ENCODE assay signal across 10 cellular contexts in the genomic region with DNA sequence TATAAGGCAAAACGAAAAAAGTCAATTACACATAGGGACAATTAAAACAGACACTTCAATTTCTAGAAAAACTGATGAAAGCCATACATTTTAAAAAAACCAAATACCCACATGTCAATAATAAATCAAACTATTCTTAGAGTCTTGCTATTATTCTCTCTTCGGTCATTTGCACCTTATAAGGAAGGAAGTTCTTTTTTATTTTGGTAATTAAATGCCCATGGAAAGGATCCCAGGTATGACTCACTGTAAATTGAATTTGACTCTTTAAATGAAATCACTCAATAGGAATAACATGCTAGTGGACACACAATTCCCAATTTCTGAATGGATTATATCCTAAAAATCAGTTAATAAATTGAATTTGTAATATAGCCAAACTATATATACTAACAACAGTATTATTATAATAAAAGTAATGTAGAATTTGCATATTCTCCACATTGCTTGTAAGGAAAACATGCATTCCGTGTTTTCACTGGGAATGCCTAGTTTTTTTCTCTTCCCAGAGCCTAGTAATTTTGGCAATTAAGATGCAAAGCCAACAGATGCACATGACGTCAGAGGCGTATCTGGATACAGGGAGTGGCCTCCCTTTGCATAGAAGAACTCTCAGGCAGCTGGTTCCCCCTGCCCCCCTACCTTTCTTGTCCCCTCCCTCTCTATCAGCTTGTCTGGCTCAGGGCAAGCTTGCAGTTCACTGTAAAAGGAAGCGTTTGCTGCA.
DNase-seq lines count a peak whose midpoint lies in the region; ATAC-seq and TF ChIP-seq lines count a peak whose summit lies in the region.
"Had no signal": no experiment of that assay in that cellular context is flagged by ENCODE, and none has a peak within 500 bp of the region (broad histone marks: within the 10 kb centered on the region; RNA-seq: fewer than 3 reads in every experiment).

No MANE protein-coding gene starts in this region.

- H3K9me3 ChIP-seq in CD8-positive, alpha-beta T cell (ENCODE audit: low read length), result no peaks in the 10 kb centered on the region
- no peaks in the 10 kb centered on the region for H3K9me3 ChIP-seq in WERI-Rb-1 (ENCODE audit: severe bottlenecking)

- H3K27ac Mint-ChIP-seq in CD8-positive, alpha-beta T cell, result peak overlapping the region; percentile 60
- H3K27ac Mint-ChIP-seq in activated CD4-positive, alpha-beta T cell treated with anti-CD3 and anti-CD28 coated beads, Interleukin-2, amount 10 ng/mL, durations not matched to agents 7 days and 5 days, result no peak overlapping the region

- intact Hi-C loops in CD8-positive, alpha-beta T cell (cut with DNase I, micrococcal nuclease), result no loop called here

- H3K4me1 ChIP-seq in CD8-positive, alpha-beta T cell (ENCODE audit: insufficient read depth, low read length), result no peaks in the 10 kb centered on the region

- H3K36me3 Mint-ChIP-seq in CD8-positive, alpha-beta T cell, result peaks cover 90% of the 10 kb centered on the region
- peaks cover 83% of the 10 kb centered on the region for H3K36me3 Mint-ChIP-seq in activated CD4-positive, alpha-beta T cell treated with anti-CD3 and anti-CD28 coated beads, Interleukin-2, amount 10 ng/mL, durations not matched to agents 7 days and 5 days (ENCODE audit: low read depth)

- H3K4me1 Mint-ChIP-seq in CD8-positive, alpha-beta T cell (ENCODE audit: low read depth), result peaks cover 15% of the 10 kb centered on the region
- peaks cover 4% of the 10 kb centered on the region for H3K4me1 Mint-ChIP-seq in activated CD4-positive, alpha-beta T cell treated with anti-CD3 and anti-CD28 coated beads, Interleukin-2, amount 10 ng/mL, durations not matched to agents 7 days and 5 days

- no peak for DNase-seq in CD8-positive, alpha-beta T cell
- peak; percentile 62 for DNase-seq in NCI-H1105 treated with DMSO at 0.1 percent for 48 hours (lab: John Stamatoyannopoulos, UW)
- DNase-seq in astrocyte of the hippocampus (ENCODE audit: low read depth, low spot score), result peak; percentile 88
- peak; percentile 16 to 54 for DNase-seq in lung microvascular endothelial cell (ENCODE audit: low read depth in 2 of 2)
- no peak for DNase-seq in WERI-Rb-1
- DNase-seq in activated CD4-positive, alpha-beta T cell treated with anti-CD3 and anti-CD28 coated beads, Interleukin-2, amount 10 ng/mL, durations not matched to agents 7 days and 5 days, result no peak
- no peak for DNase-seq in foreskin melanocyte
- DNase-seq: activated CD8-positive, alpha-beta memory T cell treated with anti-CD3 and anti-CD28 coated beads, Interleukin-2, amount 50 U/mL, for 48 hours had no signal

- peaks cover 5% of the 10 kb centered on the region for H3K9me3 Mint-ChIP-seq in CD8-positive, alpha-beta T cell
- H3K9me3 Mint-ChIP-seq in activated CD4-positive, alpha-beta T cell treated with anti-CD3 and anti-CD28 coated beads, Interleukin-2, amount 10 ng/mL, durations not matched to agents 7 days and 5 days, result no peaks in the 10 kb centered on the region
- H3K9me3 Mint-ChIP-seq: IgD-negative memory B cell had no signal

- ATAC-seq in CD8-positive, alpha-beta T cell, result no peak
- ATAC-seq in HG03039 (IDR thresholded peaks at IDR 0.05; ENCODE audit: unreplicated experiment), result no peak

- no peak overlapping the region for H3K27ac ChIP-seq in CD8-positive, alpha-beta T cell (ENCODE audit: low read depth, low read length)
- H3K27ac ChIP-seq in WERI-Rb-1, result no peak overlapping the region

- H3K27me3 ChIP-seq in CD8-positive, alpha-beta T cell (ENCODE audit: insufficient read depth, low read length), result no peaks in the 10 kb centered on the region
- no peaks in the 10 kb centered on the region for H3K27me3 ChIP-seq in WERI-Rb-1 (ENCODE audit: insufficient read depth, low read depth, severe bottlenecking)

- TF ChIP-seq CTCF in CD8-positive, alpha-beta T cell (IDR thresholded peaks at IDR 0.05), result no peak
- TF ChIP-seq CTCF in WERI-Rb-1 (IDR thresholded peaks at IDR 0.05; ENCODE audit: low read depth, low read length), result no peak

- CTCF ChIA-PET in CD8-positive, alpha-beta T cell (lab: Charles Lee), result no interaction called here
- CTCF ChIA-PET in activated CD4-positive, alpha-beta T cell treated with anti-CD3 and anti-CD28 coated beads, Interleukin-2, amount 10 ng/mL, durations not matched to agents 7 days and 5 days (lab: Charles Lee), result interaction anchor here (0.5 to 1.8 kb wide), 2 partner anchors 11 to 1346 kb away, joined by 3 to 4 read pairs; no protein-coding TSS in a partner anchor

- peaks cover 69% of the 10 kb centered on the region for H3K36me3 ChIP-seq in CD8-positive, alpha-beta T cell (ENCODE audit: insufficient read depth, low read length)
- H3K36me3 ChIP-seq in WERI-Rb-1, result no peaks in the 10 kb centered on the region

- no peaks in the 10 kb centered on the region for H3K27me3 Mint-ChIP-seq in CD8-positive, alpha-beta T cell (ENCODE audit: low read depth)
- H3K27me3 Mint-ChIP-seq in activated CD4-positive, alpha-beta T cell treated with anti-CD3 and anti-CD28 coated beads, Interleukin-2, amount 10 ng/mL, durations not matched to agents 7 days and 5 days, result no peaks in the 10 kb centered on the region
- H3K27me3 Mint-ChIP-seq: IgD-negative memory B cell had no signal

- no peak overlapping the region for H3K4me3 Mint-ChIP-seq in CD8-positive, alpha-beta T cell
- H3K4me3 Mint-ChIP-seq in activated CD4-positive, alpha-beta T cell treated with anti-CD3 and anti-CD28 coated beads, Interleukin-2, amount 10 ng/mL, durations not matched to agents 7 days and 5 days, result no peak overlapping the region
- H3K4me3 Mint-ChIP-seq: IgD-negative memory B cell had no signal

- POLR2A ChIA-PET in CD8-positive, alpha-beta T cell (lab: Charles Lee), result interaction anchor here (1.1 kb wide), 1 partner anchor 11 kb away, joined by 3 read pairs; no protein-coding TSS in a partner anchor
- POLR2A ChIA-PET in activated CD4-positive, alpha-beta T cell treated with anti-CD3 and anti-CD28 coated beads, Interleukin-2, amount 10 ng/mL, durations not matched to agents 7 days and 5 days (lab: Charles Lee), result no interaction called here

- H3K4me3 ChIP-seq in CD8-positive, alpha-beta T cell (ENCODE audit: low read depth, low read length), result no peak overlapping the region
- no peak overlapping the region for H3K4me3 ChIP-seq in WERI-Rb-1 (ENCODE audit: low read depth, low read length)

Comparison
In these comparisons a context has a peak if more than half of its experiments do, and no peak if none do; other contexts are left out.
1. DNase-seq: peak in NCI-H1105 treated with DMSO at 0.1 percent for 48 hours (single experiment), astrocyte of the hippocampus (single experiment) and lung microvascular endothelial cell (2 of 2); none in CD8-positive, alpha-beta T cell (0 of 7), WERI-Rb-1 (single experiment), activated CD4-positive, alpha-beta T cell treated with anti-CD3 and anti-CD28 coated beads, Interleukin-2, amount 10 ng/mL, durations not matched to agents 7 days and 5 days (single experiment) and foreskin melanocyte (single experiment).